In the genomic region with DNA sequence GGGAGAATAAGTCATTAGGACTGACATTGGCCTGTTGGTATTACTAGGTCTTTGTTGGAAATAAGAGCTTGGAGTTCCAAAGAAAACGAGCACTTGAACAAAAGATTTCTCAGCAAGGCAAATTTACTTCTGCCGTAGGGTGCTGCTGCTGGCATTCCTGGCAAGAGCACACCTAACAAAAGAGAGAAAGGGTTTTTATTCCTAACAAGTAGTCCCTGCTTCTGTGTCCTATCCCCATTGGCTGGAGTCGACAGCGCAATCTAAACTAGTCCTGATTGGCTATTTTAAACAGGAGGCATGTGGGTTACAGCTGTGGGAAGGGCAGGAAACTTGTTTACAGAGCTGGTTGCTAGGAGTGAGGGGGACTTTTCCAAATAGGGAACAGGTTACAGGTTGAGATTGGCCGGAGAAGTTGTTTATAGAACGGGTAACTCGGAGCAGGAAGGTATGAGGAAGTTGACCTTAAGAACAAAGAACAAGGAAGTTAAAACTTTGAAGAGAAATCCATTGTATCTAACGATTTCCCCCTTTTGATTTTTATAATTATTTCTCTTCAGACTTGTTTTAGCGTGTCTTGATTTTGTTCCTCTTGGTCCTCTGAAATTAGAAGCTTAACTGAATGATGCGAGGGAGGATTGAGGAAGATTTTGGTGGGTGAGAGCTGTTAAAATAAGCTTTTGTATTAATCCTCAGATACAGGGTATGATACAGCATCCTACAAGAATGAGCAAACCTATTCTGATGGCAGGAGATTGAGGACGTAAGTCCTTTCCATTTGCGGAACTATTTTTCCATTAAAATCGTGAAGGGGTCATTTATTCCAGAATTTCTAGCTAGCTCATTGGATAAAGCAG, we compare ENCODE assay signal across 1 cellular context.
A peak's percentile ranks its signal among the peaks of the same experiment; 100 is the strongest.
TF ChIP-seq lines count a peak whose summit lies in the region.

No MANE protein-coding gene starts in this region.

TF ChIP-seq in K562, 482 proteins besides CTCF, POLR2A, EP300 and RAD21 (continued from another document):
- TF ChIP-seq, protein P1, sequence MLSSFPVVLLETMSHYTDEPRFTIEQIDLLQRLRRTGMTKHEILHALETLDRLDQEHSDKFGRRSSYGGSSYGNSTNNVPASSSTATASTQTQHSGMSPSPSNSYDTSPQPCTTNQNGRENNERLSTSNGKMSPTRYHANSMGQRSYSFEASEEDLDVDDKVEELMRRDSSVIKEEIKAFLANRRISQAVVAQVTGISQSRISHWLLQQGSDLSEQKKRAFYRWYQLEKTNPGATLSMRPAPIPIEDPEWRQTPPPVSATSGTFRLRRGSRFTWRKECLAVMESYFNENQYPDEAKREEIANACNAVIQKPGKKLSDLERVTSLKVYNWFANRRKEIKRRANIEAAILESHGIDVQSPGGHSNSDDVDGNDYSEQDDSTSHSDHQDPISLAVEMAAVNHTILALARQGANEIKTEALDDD (IDR thresholded peaks at IDR 0.05): peak; percentile 90
- TF ChIP-seq, protein P2, sequence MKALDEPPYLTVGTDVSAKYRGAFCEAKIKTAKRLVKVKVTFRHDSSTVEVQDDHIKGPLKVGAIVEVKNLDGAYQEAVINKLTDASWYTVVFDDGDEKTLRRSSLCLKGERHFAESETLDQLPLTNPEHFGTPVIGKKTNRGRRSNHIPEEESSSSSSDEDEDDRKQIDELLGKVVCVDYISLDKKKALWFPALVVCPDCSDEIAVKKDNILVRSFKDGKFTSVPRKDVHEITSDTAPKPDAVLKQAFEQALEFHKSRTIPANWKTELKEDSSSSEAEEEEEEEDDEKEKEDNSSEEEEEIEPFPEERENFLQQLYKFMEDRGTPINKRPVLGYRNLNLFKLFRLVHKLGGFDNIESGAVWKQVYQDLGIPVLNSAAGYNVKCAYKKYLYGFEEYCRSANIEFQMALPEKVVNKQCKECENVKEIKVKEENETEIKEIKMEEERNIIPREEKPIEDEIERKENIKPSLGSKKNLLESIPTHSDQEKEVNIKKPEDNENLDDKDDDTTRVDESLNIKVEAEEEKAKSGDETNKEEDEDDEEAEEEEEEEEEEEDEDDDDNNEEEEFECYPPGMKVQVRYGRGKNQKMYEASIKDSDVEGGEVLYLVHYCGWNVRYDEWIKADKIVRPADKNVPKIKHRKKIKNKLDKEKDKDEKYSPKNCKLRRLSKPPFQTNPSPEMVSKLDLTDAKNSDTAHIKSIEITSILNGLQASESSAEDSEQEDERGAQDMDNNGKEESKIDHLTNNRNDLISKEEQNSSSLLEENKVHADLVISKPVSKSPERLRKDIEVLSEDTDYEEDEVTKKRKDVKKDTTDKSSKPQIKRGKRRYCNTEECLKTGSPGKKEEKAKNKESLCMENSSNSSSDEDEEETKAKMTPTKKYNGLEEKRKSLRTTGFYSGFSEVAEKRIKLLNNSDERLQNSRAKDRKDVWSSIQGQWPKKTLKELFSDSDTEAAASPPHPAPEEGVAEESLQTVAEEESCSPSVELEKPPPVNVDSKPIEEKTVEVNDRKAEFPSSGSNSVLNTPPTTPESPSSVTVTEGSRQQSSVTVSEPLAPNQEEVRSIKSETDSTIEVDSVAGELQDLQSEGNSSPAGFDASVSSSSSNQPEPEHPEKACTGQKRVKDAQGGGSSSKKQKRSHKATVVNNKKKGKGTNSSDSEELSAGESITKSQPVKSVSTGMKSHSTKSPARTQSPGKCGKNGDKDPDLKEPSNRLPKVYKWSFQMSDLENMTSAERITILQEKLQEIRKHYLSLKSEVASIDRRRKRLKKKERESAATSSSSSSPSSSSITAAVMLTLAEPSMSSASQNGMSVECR (CRISPR knock-in tag; IDR thresholded peaks at IDR 0.05): peak; percentile 77; the same call in 1 of the 2 replicates
- TF ChIP-seq RFX1 (IDR thresholded peaks at IDR 0.05) (peak; percentile 85), ZNF239 (CRISPR knock-in tag; IDR thresholded peaks at IDR 0.05) (no peak), MXI1 (IDR thresholded peaks at IDR 0.05; ENCODE audit: low read depth, low read length) (peak; percentile 64; the same call in 1 of the 2 replicates), MYBL2 (IDR thresholded peaks at IDR 0.05; ENCODE audit: low read depth) (peak; percentile 85), MYBL2 (CRISPR knock-in tag; IDR thresholded peaks at IDR 0.05; ENCODE audit: borderline replicate concordance) (no peak), TGIF2 (CRISPR knock-in tag; IDR thresholded peaks at IDR 0.05) (peak; percentile 8; the same call in 1 of the 2 replicates), NFIC (IDR thresholded peaks at IDR 0.05) (peak; percentile 14; the same call in 1 of the 2 replicates), ZFP1 (CRISPR knock-in tag; IDR thresholded peaks at IDR 0.05) (no peak), SIN3A (IDR thresholded peaks at IDR 0.05; ENCODE audit: borderline replicate concordance in 2 of 2, control insufficient read depth in 1 of 2, low read depth in 2 of 2, low read length in 2 of 2) (peak in 1 of 2 experiments; percentile 83; a peak in 3 of 4 replicates), BHLHE40 (IDR thresholded peaks at IDR 0.05; ENCODE audit: low read length) (no peak), ELF1 (tag; IDR thresholded peaks at IDR 0.05) (peak; percentile 54)
- TF ChIP-seq, protein P3, sequence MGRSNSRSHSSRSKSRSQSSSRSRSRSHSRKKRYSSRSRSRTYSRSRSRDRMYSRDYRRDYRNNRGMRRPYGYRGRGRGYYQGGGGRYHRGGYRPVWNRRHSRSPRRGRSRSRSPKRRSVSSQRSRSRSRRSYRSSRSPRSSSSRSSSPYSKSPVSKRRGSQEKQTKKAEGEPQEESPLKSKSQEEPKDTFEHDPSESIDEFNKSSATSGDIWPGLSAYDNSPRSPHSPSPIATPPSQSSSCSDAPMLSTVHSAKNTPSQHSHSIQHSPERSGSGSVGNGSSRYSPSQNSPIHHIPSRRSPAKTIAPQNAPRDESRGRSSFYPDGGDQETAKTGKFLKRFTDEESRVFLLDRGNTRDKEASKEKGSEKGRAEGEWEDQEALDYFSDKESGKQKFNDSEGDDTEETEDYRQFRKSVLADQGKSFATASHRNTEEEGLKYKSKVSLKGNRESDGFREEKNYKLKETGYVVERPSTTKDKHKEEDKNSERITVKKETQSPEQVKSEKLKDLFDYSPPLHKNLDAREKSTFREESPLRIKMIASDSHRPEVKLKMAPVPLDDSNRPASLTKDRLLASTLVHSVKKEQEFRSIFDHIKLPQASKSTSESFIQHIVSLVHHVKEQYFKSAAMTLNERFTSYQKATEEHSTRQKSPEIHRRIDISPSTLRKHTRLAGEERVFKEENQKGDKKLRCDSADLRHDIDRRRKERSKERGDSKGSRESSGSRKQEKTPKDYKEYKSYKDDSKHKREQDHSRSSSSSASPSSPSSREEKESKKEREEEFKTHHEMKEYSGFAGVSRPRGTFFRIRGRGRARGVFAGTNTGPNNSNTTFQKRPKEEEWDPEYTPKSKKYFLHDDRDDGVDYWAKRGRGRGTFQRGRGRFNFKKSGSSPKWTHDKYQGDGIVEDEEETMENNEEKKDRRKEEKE (IDR thresholded peaks at IDR 0.05; ENCODE audit: borderline replicate concordance in 1 of 2, control insufficient read depth in 1 of 2, low read depth in 2 of 2, low read length in 1 of 2): no peak
- TF ChIP-seq, protein P4, sequence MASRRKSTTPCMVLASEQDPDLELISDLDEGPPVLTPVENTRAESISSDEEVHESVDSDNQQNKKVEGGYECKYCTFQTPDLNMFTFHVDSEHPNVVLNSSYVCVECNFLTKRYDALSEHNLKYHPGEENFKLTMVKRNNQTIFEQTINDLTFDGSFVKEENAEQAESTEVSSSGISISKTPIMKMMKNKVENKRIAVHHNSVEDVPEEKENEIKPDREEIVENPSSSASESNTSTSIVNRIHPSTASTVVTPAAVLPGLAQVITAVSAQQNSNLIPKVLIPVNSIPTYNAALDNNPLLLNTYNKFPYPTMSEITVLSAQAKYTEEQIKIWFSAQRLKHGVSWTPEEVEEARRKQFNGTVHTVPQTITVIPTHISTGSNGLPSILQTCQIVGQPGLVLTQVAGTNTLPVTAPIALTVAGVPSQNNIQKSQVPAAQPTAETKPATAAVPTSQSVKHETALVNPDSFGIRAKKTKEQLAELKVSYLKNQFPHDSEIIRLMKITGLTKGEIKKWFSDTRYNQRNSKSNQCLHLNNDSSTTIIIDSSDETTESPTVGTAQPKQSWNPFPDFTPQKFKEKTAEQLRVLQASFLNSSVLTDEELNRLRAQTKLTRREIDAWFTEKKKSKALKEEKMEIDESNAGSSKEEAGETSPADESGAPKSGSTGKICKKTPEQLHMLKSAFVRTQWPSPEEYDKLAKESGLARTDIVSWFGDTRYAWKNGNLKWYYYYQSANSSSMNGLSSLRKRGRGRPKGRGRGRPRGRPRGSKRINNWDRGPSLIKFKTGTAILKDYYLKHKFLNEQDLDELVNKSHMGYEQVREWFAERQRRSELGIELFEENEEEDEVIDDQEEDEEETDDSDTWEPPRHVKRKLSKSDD (conservative IDR thresholded peaks at IDR 0.05; ENCODE audit: low read length): no peak
- TF ChIP-seq, protein P5, sequence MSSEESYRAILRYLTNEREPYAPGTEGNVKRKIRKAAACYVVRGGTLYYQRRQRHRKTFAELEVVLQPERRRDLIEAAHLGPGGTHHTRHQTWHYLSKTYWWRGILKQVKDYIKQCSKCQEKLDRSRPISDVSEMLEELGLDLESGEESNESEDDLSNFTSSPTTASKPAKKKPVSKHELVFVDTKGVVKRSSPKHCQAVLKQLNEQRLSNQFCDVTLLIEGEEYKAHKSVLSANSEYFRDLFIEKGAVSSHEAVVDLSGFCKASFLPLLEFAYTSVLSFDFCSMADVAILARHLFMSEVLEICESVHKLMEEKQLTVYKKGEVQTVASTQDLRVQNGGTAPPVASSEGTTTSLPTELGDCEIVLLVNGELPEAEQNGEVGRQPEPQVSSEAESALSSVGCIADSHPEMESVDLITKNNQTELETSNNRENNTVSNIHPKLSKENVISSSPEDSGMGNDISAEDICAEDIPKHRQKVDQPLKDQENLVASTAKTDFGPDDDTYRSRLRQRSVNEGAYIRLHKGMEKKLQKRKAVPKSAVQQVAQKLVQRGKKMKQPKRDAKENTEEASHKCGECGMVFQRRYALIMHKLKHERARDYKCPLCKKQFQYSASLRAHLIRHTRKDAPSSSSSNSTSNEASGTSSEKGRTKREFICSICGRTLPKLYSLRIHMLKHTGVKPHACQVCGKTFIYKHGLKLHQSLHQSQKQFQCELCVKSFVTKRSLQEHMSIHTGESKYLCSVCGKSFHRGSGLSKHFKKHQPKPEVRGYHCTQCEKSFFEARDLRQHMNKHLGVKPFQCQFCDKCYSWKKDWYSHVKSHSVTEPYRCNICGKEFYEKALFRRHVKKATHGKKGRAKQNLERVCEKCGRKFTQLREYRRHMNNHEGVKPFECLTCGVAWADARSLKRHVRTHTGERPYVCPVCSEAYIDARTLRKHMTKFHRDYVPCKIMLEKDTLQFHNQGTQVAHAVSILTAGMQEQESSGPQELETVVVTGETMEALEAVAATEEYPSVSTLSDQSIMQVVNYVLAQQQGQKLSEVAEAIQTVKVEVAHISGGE (CRISPR knock-in tag; IDR thresholded peaks at IDR 0.05): 0 out of 6 replicates have a peak, but pooled peaks of 1 of the 3 experiments have one; percentile 13
